ENCODE assay signal across 23 cellular contexts in the genomic region with DNA sequence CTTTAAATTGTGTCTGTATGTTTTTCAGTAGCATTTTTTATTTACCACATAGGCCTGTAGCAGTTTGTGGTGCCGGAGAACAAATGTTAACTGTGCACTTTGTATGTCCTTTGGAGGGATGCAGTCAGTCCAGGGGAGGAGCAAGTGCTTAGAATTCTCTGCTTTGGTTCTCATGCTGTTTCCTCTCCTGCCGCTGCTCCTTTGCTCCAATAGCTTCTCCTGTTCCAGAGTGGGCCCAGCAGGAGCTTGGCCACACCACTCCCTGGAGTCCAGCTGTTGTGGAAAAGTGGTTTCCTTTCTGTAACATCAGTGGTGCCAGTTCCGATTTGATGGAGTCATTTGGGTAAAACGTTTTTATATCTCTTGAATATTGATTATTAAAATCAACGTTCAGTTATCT. TPM values are rescaled to one million over a fixed set of nuclear protein-coding genes. Genes with fewer than 3 reads are reported as not detected.
DNase-seq lines count a peak whose midpoint lies in the region; FAIRE-seq and TF ChIP-seq lines count a peak whose summit lies in the region.
"Had no signal": no experiment of that assay in that cellular context is flagged by ENCODE, and none has a peak within 500 bp of the region (broad histone marks: within the 10 kb centered on the region; RNA-seq: fewer than 3 reads in every experiment).

No MANE protein-coding gene starts in this region.

- H3K9ac ChIP-seq in SK-N-MC (ENCODE audit: insufficient read length), result no peak overlapping the region

- peak; percentile 59 for DNase-seq in A673 (ENCODE audit: low spot score)
- DNase-seq in SK-N-MC (ENCODE audit: low read depth, low spot score), result no peak
- DNase-seq in dermis blood vessel endothelial cell, result peak; percentile 30
- DNase-seq in osteoblast (ENCODE audit: insufficient read length, low spot score, missing footprints), result no peak
- no peak for DNase-seq in T-helper 1 cell
- no peak for DNase-seq in GM12891 (ENCODE audit: insufficient read length, low spot score)
- DNase-seq in D341Med (ENCODE audit: low spot score), result no peak
- DNase-seq: Caco-2; CD4-positive, alpha-beta T cell; HCEC 1CT; Kasumi-1; MM.1S; NCI-H1092; NCI-H1694; NCI-H2107; NCI-H226; NCI-H526; PC-9; SIG-M5 had no signal

- H3K36me3 ChIP-seq in A673 (ENCODE audit: insufficient read depth, low read length, poor library complexity, severe bottlenecking), result peaks cover 93% of the 10 kb centered on the region
- H3K36me3 ChIP-seq in SK-N-MC (ENCODE audit: insufficient read depth, low read length), result peaks cover 92% of the 10 kb centered on the region
- peaks cover 6% of the 10 kb centered on the region for H3K36me3 ChIP-seq in osteoblast (ENCODE audit: insufficient read depth, low read length)

- no TSS peak for BruUV-seq in A673 (replicated peaks; lab: Mats Ljungman, UMichigan)

- CTCF ChIA-PET in A673 (lab: Charles Lee), result no interaction called here

- no peak overlapping the region for H3K4me3 ChIP-seq in A673 (ENCODE audit: low read depth, low read length, poor library complexity, severe bottlenecking)
- no peak overlapping the region for H3K4me3 ChIP-seq in SK-N-MC
- H3K4me3 ChIP-seq in osteoblast (ENCODE audit: insufficient read depth, low read length), result no peak overlapping the region
- H3K4me3 ChIP-seq: GM23338, PC-9 had no signal

- peak overlapping the region; percentile 77 for H2AFZ ChIP-seq in osteoblast (ENCODE audit: low read length)
- H2AFZ ChIP-seq: GM23338, PC-9 had no signal

- H3K27me3 ChIP-seq in A673 (replicated peaks; ENCODE audit: insufficient read depth, low read depth, low read length, poor library complexity), result no peaks in the 10 kb centered on the region
- no peaks in the 10 kb centered on the region for H3K27me3 ChIP-seq in osteoblast (ENCODE audit: insufficient read depth, low read length)

- POLR2A ChIA-PET in A673 (lab: Charles Lee; ENCODE audit: low non-redundant PET), result no interaction called here

- H3K9me3 ChIP-seq in A673 (ENCODE audit: low read depth, low read length, poor library complexity, severe bottlenecking) (no peaks in the 10 kb centered on the region), SK-N-MC (ENCODE audit: low read depth, low read length) (no peaks in the 10 kb centered on the region), osteoblast (ENCODE audit: low read depth, low read length) (no peaks in the 10 kb centered on the region)
- H3K9me3 ChIP-seq: Caco-2 had no signal

- H3K79me2 ChIP-seq in osteoblast (ENCODE audit: insufficient read depth, low read length), result peaks cover 12% of the 10 kb centered on the region

- peak overlapping the region; percentile 15 for H3K4me2 ChIP-seq in osteoblast (ENCODE audit: insufficient read depth, low read length)
- H3K4me2 ChIP-seq: GM23338, PC-9 had no signal

- H4K20me1 ChIP-seq in osteoblast (ENCODE audit: insufficient read depth, low read length), result no peaks in the 10 kb centered on the region

- FAIRE-seq in GM12891 (lab: Jason Lieb, UNC), result no peak
- FAIRE-seq: HTR-8/SVneo had no signal

- H3K27ac ChIP-seq in A673 (ENCODE audit: low read depth, low read length, poor library complexity, severe bottlenecking) (no peak overlapping the region), SK-N-MC (peak overlapping the region; percentile 29; the same call in 1 of the 2 replicates), osteoblast (ENCODE audit: low read depth, low read length) (no peak overlapping the region)
- H3K27ac ChIP-seq: PC-9, RWPE1 had no signal

- intact Hi-C loops in A673 (cut with micrococcal nuclease; ENCODE audit: unreplicated experiment), result no loop called here

- H3K4me1 ChIP-seq in A673 (ENCODE audit: insufficient read depth, low read length, poor library complexity, severe bottlenecking), result no peaks in the 10 kb centered on the region
- peaks cover 6% of the 10 kb centered on the region for H3K4me1 ChIP-seq in osteoblast (ENCODE audit: insufficient read depth, low read length)
- H3K4me1 ChIP-seq: Caco-2 had no signal

- TF ChIP-seq POLR2A in GM12891 (IDR thresholded peaks at IDR 0.05; ENCODE audit: low read depth, low read length), result no peak

- TF ChIP-seq CTCF in A673 (conservative IDR thresholded peaks at IDR 0.05; ENCODE audit: low read depth, low read length), result no peak
- TF ChIP-seq CTCF in osteoblast (IDR thresholded peaks at IDR 0.05; ENCODE audit: extremely low read depth, low read depth, low read length), result no peak

TF ChIP-seq in GM12891, 5 proteins besides CTCF, POLR2A, EP300 and RAD21:
- TF ChIP-seq SPI1 (IDR thresholded peaks at IDR 0.05; ENCODE audit: low read depth, low read length) (no peak), PAX5 (IDR thresholded peaks at IDR 0.05; ENCODE audit: insufficient read depth, low read length, severe bottlenecking) (no peak), TAF1 (IDR thresholded peaks at IDR 0.05; ENCODE audit: low read depth, low read length) (no peak), POLR2AphosphoS5 (IDR thresholded peaks at IDR 0.05; ENCODE audit: low read depth, low read length) (no peak), POU2F2 (IDR thresholded peaks at IDR 0.05; ENCODE audit: low read depth, low read length) (no peak)

RNA-seq across cellular contexts. Expression of gene TICRR, which starts 16.6 kb away (rescaled TPM):
- total RNA-seq in A673 (2021) (55.7 and 56.5 TPM in 2 replicates), dermis blood vessel endothelial cell (2.2 and 7.0 TPM in 2 replicates), osteoblast (0.72 and 0.88 TPM in 2 replicates)
- 5.4 TPM for polyA plus RNA-seq in GM12891 (2012; ENCODE audit: low read depth, missing spikeins)
- polyA plus RNA-seq: IgD-negative memory B cell had no signal

Comparison
In these comparisons a context has a peak if more than half of its experiments do, and no peak if none do; other contexts are left out.
1. DNase-seq: peak in A673 (single experiment) and dermis blood vessel endothelial cell (single experiment); none in SK-N-MC (single experiment), osteoblast (single experiment), T-helper 1 cell (0 of 5), GM12891 (single experiment) and D341Med (single experiment).